Comparison of ENCODE assay signal across 27 cellular contexts in the genomic region with DNA sequence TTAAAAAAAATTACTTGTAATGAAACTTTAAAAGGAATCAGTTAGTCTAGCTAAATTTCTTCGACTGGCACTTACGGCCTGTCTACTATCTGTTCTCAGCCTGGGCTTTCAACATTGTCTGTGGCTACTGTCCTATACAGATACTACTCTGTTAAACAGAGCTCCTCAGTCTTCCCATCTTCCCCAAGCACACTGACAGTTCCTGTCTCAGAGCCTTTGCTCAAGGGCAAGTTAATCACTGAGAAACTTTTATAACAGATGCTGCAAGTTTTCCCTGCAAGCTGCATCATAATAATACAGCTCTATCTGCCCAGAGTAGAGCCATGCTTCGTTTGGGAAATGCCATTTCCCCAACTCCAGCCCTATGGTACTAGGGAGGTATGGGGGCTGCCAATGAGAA.
"Had no signal": no experiment of that assay in that cellular context is flagged by ENCODE, and none has a peak within 500 bp of the region (broad histone marks: within the 10 kb centered on the region; RNA-seq: fewer than 3 reads in every experiment).

No MANE protein-coding gene starts in this region.

- H3K4me1 Mint-ChIP-seq: nephron had no signal

- H3K27ac ChIP-seq: gastroesophageal sphincter, heart right ventricle, left lung, ovary, psoas muscle, skin epidermis, spleen, tibial artery had no signal

- H3K4me3 ChIP-seq: gastroesophageal sphincter, heart right ventricle, left lung, ovary, psoas muscle, skin epidermis, spleen, testis, tibial artery had no signal

- H3K27ac Mint-ChIP-seq: effector memory CD8-positive, alpha-beta T cell; naive thymus-derived CD4-positive, alpha-beta T cell; nephron; stimulated activated memory B cell treated with anti-CD40 and anti-IgM and Interleukin-4, amounts not matched to agents 10 μg/mL and 1 μg/mL and 100 μg/mL, for 72 hours; type B pancreatic cell had no signal

- H3K9me3 Mint-ChIP-seq: effector memory CD8-positive, alpha-beta T cell; nephron; stimulated activated memory B cell treated with anti-CD40 and anti-IgM and Interleukin-4, amounts not matched to agents 10 μg/mL and 1 μg/mL and 100 μg/mL, for 72 hours; type B pancreatic cell had no signal

- H3K36me3 Mint-ChIP-seq: naive thymus-derived CD4-positive, alpha-beta T cell; stimulated activated memory B cell treated with anti-CD40 and anti-IgM and Interleukin-4, amounts not matched to agents 10 μg/mL and 1 μg/mL and 100 μg/mL, for 72 hours; type B pancreatic cell had no signal

- DNase-seq: cortex of kidney; effector memory CD8-positive, alpha-beta T cell; foreskin fibroblast; glutamatergic neuron; heart right ventricle; hippocampal formation; left cardiac atrium; left lung; mesenchymal stem cell; midbrain; naive thymus-derived CD4-positive, alpha-beta T cell; nucleus accumbens; ovary; posterior cingulate gyrus; psoas muscle; right cardiac atrium; spleen; stimulated activated CD4-positive, alpha-beta T cell treated with anti-CD3 and anti-CD28 coated beads, Interleukin-4, amount 100 ng/mL, for 4 hours; stimulated activated naive CD8-positive, alpha-beta T cell treated with anti-CD3 and anti-CD28 coated beads, Interleukin-15, Interleukin-2, amounts not matched to agents 100 U/mL and 50 U/mL, for 24 hours; substantia nigra; testis; tibial artery had no signal

- H3K9me3 ChIP-seq: gastroesophageal sphincter, heart right ventricle, left lung, ovary, psoas muscle, spleen, testis, tibial artery had no signal

- H3K36me3 ChIP-seq: gastroesophageal sphincter, heart right ventricle, left lung, ovary, spleen, tibial artery had no signal

- H3K4me1 ChIP-seq: gastroesophageal sphincter, heart right ventricle, left lung, psoas muscle, tibial artery had no signal

- H3K4me3 Mint-ChIP-seq: effector memory CD8-positive, alpha-beta T cell; naive thymus-derived CD4-positive, alpha-beta T cell; nephron; stimulated activated memory B cell treated with anti-CD40 and anti-IgM and Interleukin-4, amounts not matched to agents 10 μg/mL and 1 μg/mL and 100 μg/mL, for 72 hours; type B pancreatic cell had no signal

- H3K27me3 ChIP-seq: gastroesophageal sphincter, left lung, ovary, testis had no signal
